Comparison of ENCODE assay signal across 1 cellular context in genomic region chr20:25309395-25310267, GRCh38.
TF ChIP-seq lines count a peak whose summit lies in the region.

No MANE protein-coding gene starts in this region.

TF ChIP-seq in HepG2, 621 proteins besides CTCF, POLR2A, EP300 and RAD21 (continued from another document and continues in another):
- TF ChIP-seq, protein P1, sequence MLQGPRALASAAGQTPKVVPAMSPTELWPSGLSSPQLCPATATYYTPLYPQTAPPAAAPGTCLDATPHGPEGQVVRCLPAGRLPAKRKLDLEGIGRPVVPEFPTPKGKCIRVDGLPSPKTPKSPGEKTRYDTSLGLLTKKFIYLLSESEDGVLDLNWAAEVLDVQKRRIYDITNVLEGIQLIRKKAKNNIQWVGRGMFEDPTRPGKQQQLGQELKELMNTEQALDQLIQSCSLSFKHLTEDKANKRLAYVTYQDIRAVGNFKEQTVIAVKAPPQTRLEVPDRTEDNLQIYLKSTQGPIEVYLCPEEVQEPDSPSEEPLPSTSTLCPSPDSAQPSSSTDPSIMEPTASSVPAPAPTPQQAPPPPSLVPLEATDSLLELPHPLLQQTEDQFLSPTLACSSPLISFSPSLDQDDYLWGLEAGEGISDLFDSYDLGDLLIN (CRISPR knock-in tag; IDR thresholded peaks at IDR 0.05; ENCODE audit: borderline replicate concordance): no peak
- TF ChIP-seq ZNF569 (CRISPR knock-in tag; IDR thresholded peaks at IDR 0.05; ENCODE audit: borderline replicate concordance) (no peak), ZBTB2 (CRISPR knock-in tag; IDR thresholded peaks at IDR 0.05; ENCODE audit: low read depth) (no peak), XBP1 (CRISPR knock-in tag; IDR thresholded peaks at IDR 0.05) (no peak), EHMT2 (IDR thresholded peaks at IDR 0.05; ENCODE audit: borderline replicate concordance, low read depth, low read length) (no peak), HMGA1 (CRISPR knock-in tag; conservative IDR thresholded peaks at IDR 0.05) (no peak), ZNF567 (CRISPR knock-in tag; IDR thresholded peaks at IDR 0.05; ENCODE audit: borderline replicate concordance) (no peak), TBP (CRISPR knock-in tag; IDR thresholded peaks at IDR 0.05) (no peak), HOXA3 (CRISPR knock-in tag; IDR thresholded peaks at IDR 0.05) (peak; percentile 38; the same call in 1 of the 2 replicates), ZFX (CRISPR knock-in tag; IDR thresholded peaks at IDR 0.05; ENCODE audit: low read depth) (peak; percentile 19; the same call in 1 of the 2 replicates), KMT2B (CRISPR knock-in tag; IDR thresholded peaks at IDR 0.05) (no peak), FLYWCH1 (CRISPR knock-in tag; IDR thresholded peaks at IDR 0.05) (no peak), ZNF879 (CRISPR knock-in tag; IDR thresholded peaks at IDR 0.05) (no peak), HDAC1 (CRISPR knock-in tag; IDR thresholded peaks at IDR 0.05) (no peak), MIXL1 (CRISPR knock-in tag; IDR thresholded peaks at IDR 0.05) (no peak), PAXIP1 (CRISPR knock-in tag; conservative IDR thresholded peaks at IDR 0.05) (peak; percentile 66), PAWR (CRISPR knock-in tag; IDR thresholded peaks at IDR 0.05; ENCODE audit: borderline replicate concordance) (no peak), ZMYM3 (CRISPR knock-in tag; IDR thresholded peaks at IDR 0.05) (no peak), MXD4 (CRISPR knock-in tag; IDR thresholded peaks at IDR 0.05) (no peak), KLF6 (CRISPR knock-in tag; IDR thresholded peaks at IDR 0.05) (no peak), HNRNPUL1 (IDR thresholded peaks at IDR 0.05; ENCODE audit: low read depth, low read length) (no peak), MYPOP (CRISPR knock-in tag; IDR thresholded peaks at IDR 0.05) (no peak), ZNF557 (CRISPR knock-in tag; IDR thresholded peaks at IDR 0.05) (no peak), THRA (CRISPR knock-in tag; IDR thresholded peaks at IDR 0.05; ENCODE audit: borderline replicate concordance) (no peak), ZNF136 (CRISPR knock-in tag; IDR thresholded peaks at IDR 0.05; ENCODE audit: low read depth) (no peak), ZKSCAN5 (CRISPR knock-in tag; IDR thresholded peaks at IDR 0.05) (no peak), REPIN1 (CRISPR knock-in tag; IDR thresholded peaks at IDR 0.05; ENCODE audit: borderline replicate concordance, low read depth) (no peak; the same call in 1 of the 2 replicates), ZNF160 (CRISPR knock-in tag; IDR thresholded peaks at IDR 0.05) (no peak), HMG20A (CRISPR knock-in tag; IDR thresholded peaks at IDR 0.05; ENCODE audit: borderline replicate concordance) (no peak; the same call in 1 of the 2 replicates), ZC3H4 (CRISPR knock-in tag; IDR thresholded peaks at IDR 0.05; ENCODE audit: borderline replicate concordance) (no peak), ZFP62 (CRISPR knock-in tag; IDR thresholded peaks at IDR 0.05) (no peak), ZNF343 (CRISPR knock-in tag; IDR thresholded peaks at IDR 0.05) (no peak), ZNF710 (CRISPR knock-in tag; IDR thresholded peaks at IDR 0.05; ENCODE audit: borderline replicate concordance) (no peak), DMTF1 (CRISPR knock-in tag; IDR thresholded peaks at IDR 0.05) (no peak), RBAK (CRISPR knock-in tag; IDR thresholded peaks at IDR 0.05) (no peak), ZNF121 (CRISPR knock-in tag; IDR thresholded peaks at IDR 0.05) (no peak), ZNF878 (CRISPR knock-in tag; IDR thresholded peaks at IDR 0.05) (no peak)
- TF ChIP-seq, protein P2, sequence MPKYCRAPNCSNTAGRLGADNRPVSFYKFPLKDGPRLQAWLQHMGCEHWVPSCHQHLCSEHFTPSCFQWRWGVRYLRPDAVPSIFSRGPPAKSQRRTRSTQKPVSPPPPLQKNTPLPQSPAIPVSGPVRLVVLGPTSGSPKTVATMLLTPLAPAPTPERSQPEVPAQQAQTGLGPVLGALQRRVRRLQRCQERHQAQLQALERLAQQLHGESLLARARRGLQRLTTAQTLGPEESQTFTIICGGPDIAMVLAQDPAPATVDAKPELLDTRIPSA (CRISPR knock-in tag; IDR thresholded peaks at IDR 0.05; ENCODE audit: borderline replicate concordance): no peak
- TF ChIP-seq, protein P3, sequence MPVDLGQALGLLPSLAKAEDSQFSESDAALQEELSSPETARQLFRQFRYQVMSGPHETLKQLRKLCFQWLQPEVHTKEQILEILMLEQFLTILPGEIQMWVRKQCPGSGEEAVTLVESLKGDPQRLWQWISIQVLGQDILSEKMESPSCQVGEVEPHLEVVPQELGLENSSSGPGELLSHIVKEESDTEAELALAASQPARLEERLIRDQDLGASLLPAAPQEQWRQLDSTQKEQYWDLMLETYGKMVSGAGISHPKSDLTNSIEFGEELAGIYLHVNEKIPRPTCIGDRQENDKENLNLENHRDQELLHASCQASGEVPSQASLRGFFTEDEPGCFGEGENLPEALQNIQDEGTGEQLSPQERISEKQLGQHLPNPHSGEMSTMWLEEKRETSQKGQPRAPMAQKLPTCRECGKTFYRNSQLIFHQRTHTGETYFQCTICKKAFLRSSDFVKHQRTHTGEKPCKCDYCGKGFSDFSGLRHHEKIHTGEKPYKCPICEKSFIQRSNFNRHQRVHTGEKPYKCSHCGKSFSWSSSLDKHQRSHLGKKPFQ (CRISPR knock-in tag; IDR thresholded peaks at IDR 0.05; ENCODE audit: insufficient replicate concordance): no peak
- TF ChIP-seq, protein P4, sequence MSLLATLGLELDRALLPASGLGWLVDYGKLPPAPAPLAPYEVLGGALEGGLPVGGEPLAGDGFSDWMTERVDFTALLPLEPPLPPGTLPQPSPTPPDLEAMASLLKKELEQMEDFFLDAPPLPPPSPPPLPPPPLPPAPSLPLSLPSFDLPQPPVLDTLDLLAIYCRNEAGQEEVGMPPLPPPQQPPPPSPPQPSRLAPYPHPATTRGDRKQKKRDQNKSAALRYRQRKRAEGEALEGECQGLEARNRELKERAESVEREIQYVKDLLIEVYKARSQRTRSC (CRISPR knock-in tag; IDR thresholded peaks at IDR 0.05; ENCODE audit: low read depth): no peak
- TF ChIP-seq, protein P5, sequence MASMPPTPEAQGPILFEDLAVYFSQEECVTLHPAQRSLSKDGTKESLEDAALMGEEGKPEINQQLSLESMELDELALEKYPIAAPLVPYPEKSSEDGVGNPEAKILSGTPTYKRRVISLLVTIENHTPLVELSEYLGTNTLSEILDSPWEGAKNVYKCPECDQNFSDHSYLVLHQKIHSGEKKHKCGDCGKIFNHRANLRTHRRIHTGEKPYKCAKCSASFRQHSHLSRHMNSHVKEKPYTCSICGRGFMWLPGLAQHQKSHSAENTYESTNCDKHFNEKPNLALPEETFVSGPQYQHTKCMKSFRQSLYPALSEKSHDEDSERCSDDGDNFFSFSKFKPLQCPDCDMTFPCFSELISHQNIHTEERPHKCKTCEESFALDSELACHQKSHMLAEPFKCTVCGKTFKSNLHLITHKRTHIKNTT (CRISPR knock-in tag; IDR thresholded peaks at IDR 0.05): no peak
